ENCODE assay signal across 8 cellular contexts in genomic region chr7:151231964-151232271, GRCh38. TPM values are rescaled to one million over a fixed set of nuclear protein-coding genes. Genes with fewer than 3 reads are reported as not detected.
DNase-seq lines count a peak whose midpoint lies in the region; ATAC-seq and TF ChIP-seq lines count a peak whose summit lies in the region.

No MANE protein-coding gene starts in this region.

- intact Hi-C loops in activated CD4-positive, alpha-beta T cell treated with anti-CD3 and anti-CD28 coated beads, Interleukin-2, amount 10 ng/mL, durations not matched to agents 24 days and 14 days (cut with micrococcal nuclease) = loop anchor here (1.0 kb wide), 1 partner anchor 204 kb away; the partner anchor contains the start of gene ABCB8
- intact Hi-C loops in testis (cut with DNase I; ENCODE audit: low total_unique reads) = no loop called here

- TF ChIP-seq CTCF in kidney epithelial cell (IDR thresholded peaks at IDR 0.05; ENCODE audit: insufficient read depth, low read length, poor library complexity, severe bottlenecking) = no peak
- no peak for TF ChIP-seq CTCF in testis (IDR thresholded peaks at IDR 0.05)

- no peak for TF ChIP-seq POLR2A in testis (IDR thresholded peaks at IDR 0.05)

- H3K27me3 ChIP-seq in kidney epithelial cell (ENCODE audit: control insufficient read depth, insufficient read depth, low read length) (no peaks in the 10 kb centered on the region), testis (no peaks in the 10 kb centered on the region)

- H3K36me3 Mint-ChIP-seq in activated CD4-positive, alpha-beta T cell treated with anti-CD3 and anti-CD28 coated beads, Interleukin-2, amount 10 ng/mL, durations not matched to agents 24 days and 14 days (ENCODE audit: low read depth) = peaks cover 31% of the 10 kb centered on the region
- peaks cover 23% of the 10 kb centered on the region for H3K36me3 Mint-ChIP-seq in activated naive CD8-positive, alpha-beta T cell treated with anti-CD3 and anti-CD28 coated beads for 36 hours

- no peaks in the 10 kb centered on the region for H3K9me3 ChIP-seq in testis

- H3K9me3 Mint-ChIP-seq in activated CD4-positive, alpha-beta T cell treated with anti-CD3 and anti-CD28 coated beads, Interleukin-2, amount 10 ng/mL, durations not matched to agents 24 days and 14 days = no peaks in the 10 kb centered on the region
- H3K9me3 Mint-ChIP-seq in activated naive CD8-positive, alpha-beta T cell treated with anti-CD3 and anti-CD28 coated beads for 36 hours = no peaks in the 10 kb centered on the region

- peaks cover 37% of the 10 kb centered on the region for H3K4me1 Mint-ChIP-seq in activated CD4-positive, alpha-beta T cell treated with anti-CD3 and anti-CD28 coated beads, Interleukin-2, amount 10 ng/mL, durations not matched to agents 24 days and 14 days
- H3K4me1 Mint-ChIP-seq in activated naive CD8-positive, alpha-beta T cell treated with anti-CD3 and anti-CD28 coated beads for 36 hours = peaks cover 35% of the 10 kb centered on the region

- DNase-seq in activated CD4-positive, alpha-beta T cell treated with anti-CD3 and anti-CD28 coated beads, Interleukin-2, amount 10 ng/mL, durations not matched to agents 24 days and 14 days = no peak
- DNase-seq in activated CD4-positive, alpha-beta T cell treated with anti-CD3 and anti-CD28 coated beads, Interleukin-2, amount 50 U/mL, for 1 hour = no peak
- no peak for DNase-seq in activated naive CD8-positive, alpha-beta T cell treated with anti-CD3 and anti-CD28 coated beads for 36 hours
- DNase-seq in kidney epithelial cell (ENCODE audit: low read depth) = no peak
- DNase-seq in testis = no peak

- 4 to 5% methylated on average over 9 to 10 of the region's 10 CpGs for WGBS in testis, 2 donors

- peaks cover 6% of the 10 kb centered on the region for H3K27me3 Mint-ChIP-seq in activated CD4-positive, alpha-beta T cell treated with anti-CD3 and anti-CD28 coated beads, Interleukin-2, amount 10 ng/mL, durations not matched to agents 24 days and 14 days
- H3K27me3 Mint-ChIP-seq in activated naive CD8-positive, alpha-beta T cell treated with anti-CD3 and anti-CD28 coated beads for 36 hours = no peaks in the 10 kb centered on the region

- H3K4me3 ChIP-seq in kidney epithelial cell (ENCODE audit: low read depth, low read length) (peak overlapping the region; percentile 73), testis (peak overlapping the region; percentile 70 to 99)

- H3K27ac ChIP-seq in testis = peak overlapping the region; percentile 53 to 78

- ATAC-seq in GM21529 (IDR thresholded peaks at IDR 0.05; ENCODE audit: unreplicated experiment) (no peak), GM19397 (IDR thresholded peaks at IDR 0.05; ENCODE audit: unreplicated experiment) (no peak), GM21390 (IDR thresholded peaks at IDR 0.05; ENCODE audit: unreplicated experiment) (no peak)

- peak overlapping the region; percentile 87 for H3K27ac Mint-ChIP-seq in activated CD4-positive, alpha-beta T cell treated with anti-CD3 and anti-CD28 coated beads, Interleukin-2, amount 10 ng/mL, durations not matched to agents 24 days and 14 days
- H3K27ac Mint-ChIP-seq in activated naive CD8-positive, alpha-beta T cell treated with anti-CD3 and anti-CD28 coated beads for 36 hours = peak overlapping the region; percentile 92

- H3K4me1 ChIP-seq in testis = peaks cover 15% of the 10 kb centered on the region

- H3K36me3 ChIP-seq in kidney epithelial cell (ENCODE audit: control insufficient read depth, insufficient read depth, low read length) (peaks cover 1% of the 10 kb centered on the region), testis (ENCODE audit: low read depth, missing control alignments) (no peaks in the 10 kb centered on the region)

- peak overlapping the region; percentile 100 for H3K4me3 Mint-ChIP-seq in activated CD4-positive, alpha-beta T cell treated with anti-CD3 and anti-CD28 coated beads, Interleukin-2, amount 10 ng/mL, durations not matched to agents 24 days and 14 days
- H3K4me3 Mint-ChIP-seq in activated naive CD8-positive, alpha-beta T cell treated with anti-CD3 and anti-CD28 coated beads for 36 hours = peak overlapping the region; percentile 100

RNA-seq across cellular contexts. Expression of gene CHPF2, which starts 0.4 kb away (rescaled TPM):
- 42.0 and 46.4 TPM in 2 replicates for total RNA-seq in activated CD4-positive, alpha-beta T cell treated with anti-CD3 and anti-CD28 coated beads, Interleukin-2, amount 10 ng/mL, durations not matched to agents 24 days and 14 days
- total RNA-seq in activated naive CD8-positive, alpha-beta T cell treated with anti-CD3 and anti-CD28 coated beads for 36 hours = 10 to 100 TPM; 24.5 to 25.1 TPM
- total RNA-seq in kidney epithelial cell (60.0 and 83.9 TPM in 2 replicates), testis (10 to 100 TPM; 66.5 to 70.5 TPM)
- 22.6 TPM for polyA plus RNA-seq in testis (ENCODE audit: insufficient read depth, low read depth, low replicate concordance)

RNA-seq across cellular contexts. Expression of gene ABCF2, which starts 4.9 kb away (rescaled TPM):
- 84.6 and 90.3 TPM in 2 replicates for total RNA-seq in activated CD4-positive, alpha-beta T cell treated with anti-CD3 and anti-CD28 coated beads, Interleukin-2, amount 10 ng/mL, durations not matched to agents 24 days and 14 days
- total RNA-seq in activated naive CD8-positive, alpha-beta T cell treated with anti-CD3 and anti-CD28 coated beads for 36 hours = 10 to 100 TPM; 85.2 to 87.5 TPM
- total RNA-seq in kidney epithelial cell = 75.4 and 78.9 TPM in 2 replicates
- total RNA-seq in testis = 10 to 100 TPM; 44.4 to 49.4 TPM
- 54.3 TPM for polyA plus RNA-seq in testis (ENCODE audit: insufficient read depth, low read depth, low replicate concordance)

RNA-seq across cellular contexts. Expression of gene SMARCD3, which starts 16.6 kb away (rescaled TPM):
- 2.2 and 2.9 TPM in 2 replicates for total RNA-seq in activated CD4-positive, alpha-beta T cell treated with anti-CD3 and anti-CD28 coated beads, Interleukin-2, amount 10 ng/mL, durations not matched to agents 24 days and 14 days
- total RNA-seq in activated naive CD8-positive, alpha-beta T cell treated with anti-CD3 and anti-CD28 coated beads for 36 hours = 1 to 10 TPM; 4.1 to 4.3 TPM
- total RNA-seq in kidney epithelial cell (12.6 and 28.7 TPM in 2 replicates), testis (100 to 1,000 TPM in 1 of 2 donors, 10 to 100 TPM in 1; 94.0 to 122 TPM)
- 55.1 TPM for polyA plus RNA-seq in testis (ENCODE audit: insufficient read depth, low read depth, low replicate concordance)

RNA-seq across cellular contexts. Expression of gene H2BK1, which starts 21.6 kb away (rescaled TPM):
- 0.83 TPM in 1 of 2 replicates, not detected in the other for total RNA-seq in activated CD4-positive, alpha-beta T cell treated with anti-CD3 and anti-CD28 coated beads, Interleukin-2, amount 10 ng/mL, durations not matched to agents 24 days and 14 days
- total RNA-seq in activated naive CD8-positive, alpha-beta T cell treated with anti-CD3 and anti-CD28 coated beads for 36 hours = not detected
- total RNA-seq in kidney epithelial cell = not detected in 2 replicates
- total RNA-seq in testis = not detected
- polyA plus RNA-seq in testis (ENCODE audit: insufficient read depth, low read depth, low replicate concordance) = not detected

RNA-seq across cellular contexts. Expression of gene ASB10, which starts 44.9 kb away (rescaled TPM):
- not detected in 2 replicates for total RNA-seq in activated CD4-positive, alpha-beta T cell treated with anti-CD3 and anti-CD28 coated beads, Interleukin-2, amount 10 ng/mL, durations not matched to agents 24 days and 14 days
- total RNA-seq in activated naive CD8-positive, alpha-beta T cell treated with anti-CD3 and anti-CD28 coated beads for 36 hours = not detected
- total RNA-seq in kidney epithelial cell (not detected in 2 replicates), testis (under 1 TPM in 1 of 2 donors, not detected in 1; 0.39 TPM)
- polyA plus RNA-seq in testis (ENCODE audit: insufficient read depth, low read depth, low replicate concordance) = 0.18 TPM
